22 cellular contexts compared by ENCODE assay signal in genomic region chr2:67948057-67948456, GRCh38.
DNase-seq lines count a peak whose midpoint lies in the region; ATAC-seq, FAIRE-seq and TF ChIP-seq lines count a peak whose summit lies in the region.
"Had no signal": no experiment of that assay in that cellular context is flagged by ENCODE, and none has a peak within 500 bp of the region (broad histone marks: within the 10 kb centered on the region; RNA-seq: fewer than 3 reads in every experiment).

No MANE protein-coding gene starts in this region.

- H3K27ac ChIP-seq in K562 (ENCODE audit: extremely low read depth, low read depth, low read length), result no peak overlapping the region
- H3K27ac ChIP-seq: BLaER1 had no signal

- no peaks in the 10 kb centered on the region for H4K20me1 ChIP-seq in K562 (replicated peaks; ENCODE audit: control insufficient read depth, insufficient read depth, low read length)
- H4K20me1 ChIP-seq: BLaER1 had no signal

- no peak overlapping the region for H3K4me3 ChIP-seq in K562
- H3K4me3 ChIP-seq: BLaER1 had no signal

- no peak for TF ChIP-seq RAD21 in K562 (CRISPR knock-in tag; conservative IDR thresholded peaks at IDR 0.05 in 1 of 2, IDR thresholded peaks at IDR 0.05 in 1 of 2)

- no peaks in the 10 kb centered on the region for H3K36me3 ChIP-seq in K562 (ENCODE audit: control insufficient read depth, insufficient read depth, low read length)
- H3K36me3 ChIP-seq: BE2C, BLaER1 had no signal

- no peak overlapping the region for H2AFZ ChIP-seq in K562 (ENCODE audit: low read depth, low read length)

- no peak for ATAC-seq in K562

- TF ChIP-seq CTCF in K562 (IDR thresholded peaks at IDR 0.05 in 2 of 3, conservative IDR thresholded peaks at IDR 0.05 in 1 of 3; ENCODE audit: insufficient read depth in 2 of 3, low read depth in 1 of 3, low read length in 3 of 3) (no peak), GM13977 (IDR thresholded peaks at IDR 0.05; ENCODE audit: extremely low read depth, insufficient read depth, missing control alignments) (no peak)

- no peaks in the 10 kb centered on the region for H3K4me1 ChIP-seq in K562 (replicated peaks in 1 of 2; ENCODE audit: control insufficient read depth in 2 of 2, insufficient read depth in 2 of 2, low read length in 2 of 2)
- H3K4me1 ChIP-seq: BE2C had no signal

- no peak overlapping the region for H3K4me2 ChIP-seq in K562 (ENCODE audit: insufficient read depth, low read length)
- H3K4me2 ChIP-seq: BLaER1 had no signal

- BruUV-seq in K562 (replicated peaks; lab: Mats Ljungman, UMichigan), result no TSS peak

- H3K9ac ChIP-seq in K562 (ENCODE audit: insufficient read depth in 1 of 2, low read depth in 2 of 2, low read length in 2 of 2), result no peak overlapping the region
- H3K9ac ChIP-seq: BLaER1 had no signal

- TF ChIP-seq POLR2A in K562 (conservative IDR thresholded peaks at IDR 0.05), result no peak

- no peaks in the 10 kb centered on the region for H3K9me3 ChIP-seq in K562 (replicated peaks; ENCODE audit: control insufficient read depth, insufficient read depth, low read depth, low read length)
- H3K9me3 ChIP-seq: BE2C had no signal

- no peaks in the 10 kb centered on the region for H3K79me2 ChIP-seq in K562 (ENCODE audit: control insufficient read depth, insufficient read depth, low read length)

- POLR2A ChIA-PET in K562 (lab: Yijun Ruan, JAX), result no interaction called here

- H3K27me3 ChIP-seq in K562 (ENCODE audit: control insufficient read depth in 2 of 2, insufficient read depth in 2 of 2, low read length in 2 of 2), result no peaks in the 10 kb centered on the region
- H3K27me3 ChIP-seq: BE2C, BLaER1 had no signal

- CTCF ChIA-PET in K562 (lab: Yijun Ruan, JAX; ENCODE audit: low intra/inter-chr PET ratio), result no interaction called here

- TF ChIP-seq EP300 in K562 (IDR thresholded peaks at IDR 0.05; ENCODE audit: low read length), result no peak

- FAIRE-seq in K562 (lab: Jason Lieb, UNC), result no peak
- FAIRE-seq: A204.1, G401.6, GM12891, GM18507 had no signal

- intact Hi-C loops in K562 (cut with micrococcal nuclease), result no loop called here

- peak; percentile 61 for DNase-seq in NCI-H2227 (lab: John Stamatoyannopoulos, UW; ENCODE audit: unreplicated experiment)
- DNase-seq in K562 (ENCODE audit: extremely low read depth in 1 of 4, low spot score in 3 of 4), result no peak
- DNase-seq in GOT3 (lab: John Stamatoyannopoulos, UW), result no peak
- DNase-seq in NCI-H510A treated with DMSO at 0.1 percent for 48 hours (lab: John Stamatoyannopoulos, UW), result no peak
- no peak for DNase-seq in GM13977 (ENCODE audit: low spot score)
- DNase-seq: 8988T; ACHN; BE2C; C1 segment of cervical spinal cord; CD4-positive, alpha-beta memory T cell; CD4-positive, CD25-positive, alpha-beta regulatory T cell; CD8-positive, alpha-beta memory T cell; COR-L47; DMS 273 treated with DMSO at 0.1 percent for 48 hours; DMS153; DMS53; GF-D8 had no signal

- no peaks in the 10 kb centered on the region for H3K9me1 ChIP-seq in K562 (ENCODE audit: control insufficient read depth, insufficient read depth, low read length)

- in situ Hi-C loops in K562 (cut with MboI), result no loop called here
- in situ Hi-C loops in GM13977 (cut with MboI; ENCODE audit: low pct_unique_long_range_greater_than_20kb, low sequenced_read_pairs, unreplicated experiment), result no loop called here

TF ChIP-seq in K562, 482 proteins besides CTCF, POLR2A, EP300 and RAD21:
- no peak for TF ChIP-seq PBX2 (CRISPR knock-in tag; IDR thresholded peaks at IDR 0.05; ENCODE audit: low read depth)
- TF ChIP-seq PBX2 (tag; conservative IDR thresholded peaks at IDR 0.05; ENCODE audit: low read depth), result no peak
- no peak for TF ChIP-seq MCM2 (IDR thresholded peaks at IDR 0.05; ENCODE audit: low read depth)
- TF ChIP-seq ZBTB17 (CRISPR knock-in tag; IDR thresholded peaks at IDR 0.05), result peak; percentile 90
- TF ChIP-seq TAF9B (IDR thresholded peaks at IDR 0.05; ENCODE audit: partially characterized antibody), result no peak
